In genomic region chr6:134035823-134036296, GRCh38 we compare ENCODE assay signal across 8 cellular contexts. TPM values are rescaled to one million over a fixed set of nuclear protein-coding genes. Genes with fewer than 3 reads are reported as not detected.
A peak's percentile ranks its signal among the peaks of the same experiment; 100 is the strongest.
DNase-seq lines count a peak whose midpoint lies in the region; ATAC-seq lines count a peak whose summit lies in the region.

No MANE protein-coding gene starts in this region.

- intact Hi-C loops in head of caudate nucleus (cut with DNase I) (no loop called here), left cardiac atrium (cut with DNase I) (no loop called here)

- peak; percentile 37 for DNase-seq in HuH-7 (ENCODE audit: low spot score)
- DNase-seq in RPMI7951 (ENCODE audit: low read depth), result peak; percentile 83
- peak in 39 of 42 donors; percentile 22 to 85 (median 63) for DNase-seq in head of caudate nucleus
- DNase-seq in HuH-7.5 (ENCODE audit: low spot score), result no peak
- no peak for DNase-seq in left cardiac atrium

- peak; percentile 62 for ATAC-seq in GM18858 (IDR thresholded peaks at IDR 0.05; ENCODE audit: unreplicated experiment)
- no peak for ATAC-seq in HG02763 (IDR thresholded peaks at IDR 0.05; ENCODE audit: unreplicated experiment)
- ATAC-seq in HG02852 (IDR thresholded peaks at IDR 0.05; ENCODE audit: unreplicated experiment), result no peak
- no peak for ATAC-seq in left cardiac atrium

RNA-seq across cellular contexts. Expression of gene SLC2A12, which starts 16.6 kb away (rescaled TPM):
- total RNA-seq in RPMI7951 (2014; rRNA removed; shearing (Covaris generic)), result 0.88 and 1.6 TPM in 2 replicates
- total RNA-seq in left cardiac atrium, result 10 to 100 TPM in 1 of 2 donors, 1 to 10 TPM in 1; 5.2 to 11.3 TPM

Comparison
In these comparisons a context has a peak if more than half of its experiments do, and no peak if none do; other contexts are left out.
1. DNase-seq: peak in HuH-7 (single experiment), RPMI7951 (single experiment) and head of caudate nucleus (39 of 42); none in HuH-7.5 (single experiment) and left cardiac atrium (single experiment).